Comparison of ENCODE assay signal across 18 cellular contexts in the genomic region with DNA sequence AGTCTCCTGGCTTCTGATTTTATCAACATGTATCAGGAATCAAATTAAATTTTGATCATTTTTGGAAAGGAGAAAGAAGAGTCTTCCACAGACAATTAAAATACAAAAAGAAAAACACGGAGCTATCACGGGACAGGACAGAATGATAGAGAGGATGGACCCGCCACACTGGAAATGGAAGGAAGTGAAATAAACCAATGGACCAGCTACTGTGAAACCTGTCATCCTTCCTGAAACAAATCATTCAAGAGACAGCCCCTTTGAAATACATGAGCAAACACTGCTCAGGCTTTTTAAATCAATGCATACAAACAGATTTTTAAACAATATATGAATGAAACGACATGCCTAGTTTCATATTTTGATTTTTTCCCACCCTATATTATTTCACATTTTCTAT.
A peak's percentile ranks its signal among the peaks of the same experiment; 100 is the strongest.
DNase-seq lines count a peak whose midpoint lies in the region; ATAC-seq and TF ChIP-seq lines count a peak whose summit lies in the region.
"Had no signal": no experiment of that assay in that cellular context is flagged by ENCODE, and none has a peak within 500 bp of the region (broad histone marks: within the 10 kb centered on the region; RNA-seq: fewer than 3 reads in every experiment).

No MANE protein-coding gene starts in this region.

- H3K9me3 ChIP-seq in neural progenitor cell (ENCODE audit: low read depth) (no peaks in the 10 kb centered on the region), upper lobe of left lung (no peaks in the 10 kb centered on the region)
- H3K9me3 ChIP-seq: BE2C; BLaER1 treated with 17β-estradiol and CSF1 and Interleukin-3, amounts not matched to agents 10 nM and 100 nM had no signal

- H3K27me3 Mint-ChIP-seq in CD14-positive monocyte (ENCODE audit: low read depth in 3 of 3) (peaks cover 0 to 6% (median 1%) of the 10 kb centered on the region in 3 donors), neural progenitor cell (ENCODE audit: insufficient read depth, low read depth) (no peaks in the 10 kb centered on the region), Calu3 (ENCODE audit: unreplicated experiment) (no peaks in the 10 kb centered on the region)
- peaks cover 2% of the 10 kb centered on the region for H3K27me3 Mint-ChIP-seq in dendritic cell treated with granulocyte-macrophage colony-stimulating factor and Interleukin-4, amounts not matched to agents 40 ng/mL and 50 ng/mL, for 4 days
- no peaks in the 10 kb centered on the region for H3K27me3 Mint-ChIP-seq in activated CD8-positive, alpha-beta T cell treated with anti-CD3 and anti-CD28 coated beads for 36 hours
- H3K27me3 Mint-ChIP-seq: CD8-positive, alpha-beta memory T cell had no signal

- no peaks in the 10 kb centered on the region for H3K79me2 ChIP-seq in neural progenitor cell (ENCODE audit: low read depth)

- H3K27ac Mint-ChIP-seq in CD14-positive monocyte (no peak overlapping the region), neural progenitor cell (no peak overlapping the region), Calu3 (ENCODE audit: unreplicated experiment) (no peak overlapping the region)
- no peak overlapping the region for H3K27ac Mint-ChIP-seq in dendritic cell treated with granulocyte-macrophage colony-stimulating factor and Interleukin-4, amounts not matched to agents 40 ng/mL and 50 ng/mL, for 4 days
- no peak overlapping the region for H3K27ac Mint-ChIP-seq in activated CD8-positive, alpha-beta T cell treated with anti-CD3 and anti-CD28 coated beads for 36 hours
- H3K27ac Mint-ChIP-seq: CD4-positive, alpha-beta memory T cell; CD4-positive, CD25-positive, alpha-beta regulatory T cell; CD8-positive, alpha-beta memory T cell had no signal

- peaks cover 0 to 3% (median 0%) of the 10 kb centered on the region in 7 donors for H3K9me3 Mint-ChIP-seq in CD14-positive monocyte
- no peaks in the 10 kb centered on the region for H3K9me3 Mint-ChIP-seq in dendritic cell treated with granulocyte-macrophage colony-stimulating factor and Interleukin-4, amounts not matched to agents 40 ng/mL and 50 ng/mL, for 4 days
- H3K9me3 Mint-ChIP-seq in neural progenitor cell, result no peaks in the 10 kb centered on the region
- peaks cover 5% of the 10 kb centered on the region for H3K9me3 Mint-ChIP-seq in activated CD8-positive, alpha-beta T cell treated with anti-CD3 and anti-CD28 coated beads for 36 hours
- H3K9me3 Mint-ChIP-seq in Calu3 (ENCODE audit: low read depth, unreplicated experiment), result no peaks in the 10 kb centered on the region

- POLR2A ChIA-PET in activated CD8-positive, alpha-beta T cell treated with anti-CD3 and anti-CD28 coated beads for 36 hours (lab: Charles Lee), result no interaction called here

- CTCF ChIA-PET in activated CD8-positive, alpha-beta T cell treated with anti-CD3 and anti-CD28 coated beads for 36 hours (lab: Charles Lee), result no interaction called here
- CTCF ChIA-PET in Calu3 (lab: Charles Lee), result interaction anchor here (0.6 kb wide), 1 partner anchor 147 kb away, joined by 7 read pairs; no protein-coding TSS in a partner anchor

- H3K9ac ChIP-seq in neural progenitor cell, result no peak overlapping the region
- H3K9ac ChIP-seq: BLaER1 treated with 17β-estradiol and CSF1 and Interleukin-3, amounts not matched to agents 10 nM and 100 nM had no signal

- no peak overlapping the region for H3K4me2 ChIP-seq in neural progenitor cell

- BruUV-seq in Calu3 (replicated peaks; lab: Mats Ljungman, UMichigan), result no TSS peak

- TF ChIP-seq CTCF in CD14-positive monocyte (IDR thresholded peaks at IDR 0.05), result no peak
- TF ChIP-seq CTCF in neural progenitor cell (IDR thresholded peaks at IDR 0.05), result no peak
- TF ChIP-seq CTCF in upper lobe of left lung (IDR thresholded peaks at IDR 0.05), result no peak
- no peak for TF ChIP-seq CTCF in activated CD8-positive, alpha-beta T cell treated with anti-CD3 and anti-CD28 coated beads for 36 hours (IDR thresholded peaks at IDR 0.05)
- TF ChIP-seq CTCF in Calu3 (IDR thresholded peaks at IDR 0.05; ENCODE audit: unreplicated experiment), result no peak

- H3K4me3 ChIP-seq in neural progenitor cell, result no peak overlapping the region
- H3K4me3 ChIP-seq in upper lobe of left lung, result no peak overlapping the region
- H3K4me3 ChIP-seq: BLaER1 treated with 17β-estradiol and CSF1 and Interleukin-3, amounts not matched to agents 10 nM and 100 nM had no signal

- no peak for ATAC-seq in upper lobe of left lung (ENCODE audit: low FRiP score in 2 of 2)
- ATAC-seq in activated CD8-positive, alpha-beta T cell treated with anti-CD3 and anti-CD28 coated beads for 36 hours, result no peak

- WGBS in upper lobe of left lung, 2 donors, result 53 to 65% methylated on average over 4 of the region's 4 CpGs

- no peak for DNase-seq in CD14-positive monocyte (ENCODE audit: low spot score)
- no peak for DNase-seq in neural progenitor cell (ENCODE audit: low spot score)
- no peak for DNase-seq in upper lobe of left lung
- no peak for DNase-seq in activated CD8-positive, alpha-beta T cell treated with anti-CD3 and anti-CD28 coated beads for 36 hours
- no peak for DNase-seq in Calu3
- no peak for DNase-seq in cardiac septum (ENCODE audit: low spot score)
- DNase-seq: 8988T; ACHN; BE2C; CD4-positive, alpha-beta memory T cell; CD4-positive, CD25-positive, alpha-beta regulatory T cell; CD8-positive, alpha-beta memory T cell; COR-L47; DMS79 treated with DMSO at 0.1 percent for 48 hours; GF-D8 had no signal

- H3K4me1 Mint-ChIP-seq in CD14-positive monocyte (peaks cover 9% of the 10 kb centered on the region), neural progenitor cell (no peaks in the 10 kb centered on the region), Calu3 (ENCODE audit: low read depth, unreplicated experiment) (peaks cover 6% of the 10 kb centered on the region)
- peaks cover 15% of the 10 kb centered on the region for H3K4me1 Mint-ChIP-seq in dendritic cell treated with granulocyte-macrophage colony-stimulating factor and Interleukin-4, amounts not matched to agents 40 ng/mL and 50 ng/mL, for 4 days (ENCODE audit: low read depth)
- H3K4me1 Mint-ChIP-seq in activated CD8-positive, alpha-beta T cell treated with anti-CD3 and anti-CD28 coated beads for 36 hours (ENCODE audit: low read depth), result no peaks in the 10 kb centered on the region
- H3K4me1 Mint-ChIP-seq: CD4-positive, alpha-beta memory T cell; CD4-positive, CD25-positive, alpha-beta regulatory T cell; CD8-positive, alpha-beta memory T cell had no signal

- intact Hi-C loops in CD14-positive monocyte (cut with micrococcal nuclease), result no loop called here
- intact Hi-C loops in dendritic cell treated with granulocyte-macrophage colony-stimulating factor and Interleukin-4, amounts not matched to agents 40 ng/mL and 50 ng/mL, for 4 days (cut with micrococcal nuclease), result no loop called here
- intact Hi-C loops in activated CD8-positive, alpha-beta T cell treated with anti-CD3 and anti-CD28 coated beads for 36 hours (cut with micrococcal nuclease), result no loop called here
- intact Hi-C loops in Calu3 (cut with micrococcal nuclease; ENCODE audit: unreplicated experiment), result no loop called here
- intact Hi-C loops in cardiac septum (cut with DNase I), result no loop called here

- H2AFZ ChIP-seq in neural progenitor cell (replicated peaks), result peak overlapping the region; percentile 87

- H3K4me3 Mint-ChIP-seq in CD14-positive monocyte (peak overlapping the region; percentile 40 to 76), neural progenitor cell (no peak overlapping the region), Calu3 (ENCODE audit: low read depth, unreplicated experiment) (no peak overlapping the region)
- peak overlapping the region; percentile 11 for H3K4me3 Mint-ChIP-seq in dendritic cell treated with granulocyte-macrophage colony-stimulating factor and Interleukin-4, amounts not matched to agents 40 ng/mL and 50 ng/mL, for 4 days
- H3K4me3 Mint-ChIP-seq in activated CD8-positive, alpha-beta T cell treated with anti-CD3 and anti-CD28 coated beads for 36 hours, result no peak overlapping the region
- H3K4me3 Mint-ChIP-seq: CD4-positive, alpha-beta memory T cell; CD4-positive, CD25-positive, alpha-beta regulatory T cell; CD8-positive, alpha-beta memory T cell had no signal

- no peak for TF ChIP-seq EP300 in upper lobe of left lung (IDR thresholded peaks at IDR 0.05)

- H3K27ac ChIP-seq in neural progenitor cell (no peak overlapping the region), upper lobe of left lung (no peak overlapping the region)
- H3K27ac ChIP-seq: BLaER1 treated with 17β-estradiol and CSF1 and Interleukin-3, amounts not matched to agents 10 nM and 100 nM; C4-2B had no signal

- H4K20me1 ChIP-seq in neural progenitor cell (ENCODE audit: low read depth), result no peaks in the 10 kb centered on the region
- H4K20me1 ChIP-seq: BLaER1 treated with 17β-estradiol and CSF1 and Interleukin-3, amounts not matched to agents 10 nM and 100 nM had no signal

- H3K4me1 ChIP-seq in neural progenitor cell (no peaks in the 10 kb centered on the region), upper lobe of left lung (no peaks in the 10 kb centered on the region)
- H3K4me1 ChIP-seq: BE2C had no signal

- H3K36me3 ChIP-seq in neural progenitor cell (no peaks in the 10 kb centered on the region), upper lobe of left lung (no peaks in the 10 kb centered on the region)
- H3K36me3 ChIP-seq: BE2C; BLaER1 treated with 17β-estradiol and CSF1 and Interleukin-3, amounts not matched to agents 10 nM and 100 nM had no signal

- H3F3A ChIP-seq in neural progenitor cell (ENCODE audit: low read depth), result no peaks in the 10 kb centered on the region

- no peak for TF ChIP-seq POLR2A in upper lobe of left lung (IDR thresholded peaks at IDR 0.05)

- no peaks in the 10 kb centered on the region for H3K36me3 Mint-ChIP-seq in CD14-positive monocyte
- no peaks in the 10 kb centered on the region for H3K36me3 Mint-ChIP-seq in dendritic cell treated with granulocyte-macrophage colony-stimulating factor and Interleukin-4, amounts not matched to agents 40 ng/mL and 50 ng/mL, for 4 days (ENCODE audit: low read depth)
- no peaks in the 10 kb centered on the region for H3K36me3 Mint-ChIP-seq in neural progenitor cell
- no peaks in the 10 kb centered on the region for H3K36me3 Mint-ChIP-seq in activated CD8-positive, alpha-beta T cell treated with anti-CD3 and anti-CD28 coated beads for 36 hours (ENCODE audit: low read depth)
- no peaks in the 10 kb centered on the region for H3K36me3 Mint-ChIP-seq in Calu3 (ENCODE audit: insufficient read depth, unreplicated experiment)
- H3K36me3 Mint-ChIP-seq: CD4-positive, alpha-beta memory T cell; CD4-positive, CD25-positive, alpha-beta regulatory T cell; CD8-positive, alpha-beta memory T cell had no signal

- H3K27me3 ChIP-seq in neural progenitor cell (no peaks in the 10 kb centered on the region), upper lobe of left lung (no peaks in the 10 kb centered on the region)
- H3K27me3 ChIP-seq: BE2C; BLaER1 treated with 17β-estradiol and CSF1 and Interleukin-3, amounts not matched to agents 10 nM and 100 nM had no signal

Comparison
In these comparisons a context has a peak if more than half of its experiments do, and no peak if none do; other contexts are left out.
1. H3K4me3 Mint-ChIP-seq: peak in CD14-positive monocyte (2 of 2) and dendritic cell treated with granulocyte-macrophage colony-stimulating factor and Interleukin-4, amounts not matched to agents 40 ng/mL and 50 ng/mL, for 4 days (single experiment); none in neural progenitor cell (single experiment), activated CD8-positive, alpha-beta T cell treated with anti-CD3 and anti-CD28 coated beads for 36 hours (single experiment) and Calu3 (single experiment).